23 cellular contexts compared by ENCODE assay signal in genomic region chr3:189360291-189360690, GRCh38.
"Had no signal": no experiment of that assay in that cellular context is flagged by ENCODE, and none has a peak within 500 bp of the region (broad histone marks: within the 10 kb centered on the region; RNA-seq: fewer than 3 reads in every experiment).

No MANE protein-coding gene starts in this region.

- H3K36me3 ChIP-seq: breast epithelium, esophagus muscularis mucosa, gastrocnemius medialis, left ventricle myocardium inferior, right atrium auricular region, spleen had no signal

- FAIRE-seq: urothelium cell line had no signal

- ATAC-seq: activated T-cell treated with anti-CD3 and anti-CD28 coated beads, Interleukin-2, amount 50 U/mL, for 72 hours; gastrocnemius medialis; mucosa of descending colon had no signal

- H3K9me3 ChIP-seq: breast epithelium, esophagus muscularis mucosa, gastrocnemius medialis, left ventricle myocardium inferior, mucosa of descending colon, right atrium auricular region, spleen, testis had no signal

- DNase-seq: activated CD4-positive, alpha-beta T cell treated with anti-CD3 and anti-CD28 coated beads for 4 hours; activated CD4-positive, alpha-beta T cell treated with anti-CD3 and anti-CD28 coated beads, Interleukin-2, amount 50 U/mL, for 4 hours; activated effector memory CD4-positive, alpha-beta T cell treated with anti-CD3 and anti-CD28 coated beads, Interleukin-2, amount 50 U/mL, for 16 hours; activated naive CD4-positive, alpha-beta T cell treated with anti-CD3 and anti-CD28 coated beads for 36 hours; activated naive CD8-positive, alpha-beta T cell treated with anti-CD3 and anti-CD28 coated beads for 36 hours; activated T-cell treated with anti-CD3 and anti-CD28 coated beads for 4 hours; activated T-cell treated with anti-CD3 and anti-CD28 coated beads, Interleukin-2, amount 50 U/mL, for 72 hours; central memory CD4-positive, alpha-beta T cell; effector CD4-positive, alpha-beta T cell; gastrocnemius medialis; glutamatergic neuron; islet precursor cell; left ventricle myocardium inferior; mucosa of descending colon; naive B cell; spleen; stimulated activated naive CD4-positive, alpha-beta T cell treated with Interleukin-2 at 50 U/mL for 16 hours; testis had no signal

- H3K4me3 ChIP-seq: breast epithelium, esophagus muscularis mucosa, gastrocnemius medialis, left ventricle myocardium inferior, mucosa of descending colon, right atrium auricular region, spleen, testis had no signal

- H3K4me1 ChIP-seq: breast epithelium, left ventricle myocardium inferior, parathyroid adenoma, spleen, testis had no signal

- H3K27ac ChIP-seq: breast epithelium, esophagus muscularis mucosa, gastrocnemius medialis, left ventricle myocardium inferior, parathyroid adenoma, right atrium auricular region, spleen, testis had no signal

- H3K27me3 ChIP-seq: breast epithelium, esophagus muscularis mucosa, gastrocnemius medialis, right atrium auricular region, spleen, testis had no signal
